In genomic region chr12:51904951-51905471, GRCh38 we compare ENCODE assay signal across 11 cellular contexts. TPM values are rescaled to one million over a fixed set of nuclear protein-coding genes. Genes with fewer than 3 reads are reported as not detected.
DNase-seq lines count a peak whose midpoint lies in the region; ATAC-seq and TF ChIP-seq lines count a peak whose summit lies in the region.
"Had no signal": no experiment of that assay in that cellular context is flagged by ENCODE, and none has a peak within 500 bp of the region (broad histone marks: within the 10 kb centered on the region; RNA-seq: fewer than 3 reads in every experiment).

No MANE protein-coding gene starts in this region.

- no peak overlapping the region for H3K4me2 ChIP-seq in PC-3 (ENCODE audit: low read length)

- DNase-seq in NCI-H524 treated with DMSO at 0.1 percent for 48 hours (lab: John Stamatoyannopoulos, UW): peak; percentile 12
- DNase-seq in epithelial cell of esophagus (ENCODE audit: low read depth): peak; percentile 51
- peak; percentile 30 for DNase-seq in upper lobe of right lung
- no peak for DNase-seq in DMS153 (lab: John Stamatoyannopoulos, UW)
- DNase-seq in PC-3: no peak
- DNase-seq: activated T-cell treated with anti-CD3 and anti-CD28 coated beads, Interleukin-2, amount 50 U/mL, for 48 hours; naive thymus-derived CD4-positive, alpha-beta T cell; NCI-H748 treated with DMSO at 0.1 percent for 48 hours had no signal

- no peaks in the 10 kb centered on the region for H3F3A ChIP-seq in PC-3 (ENCODE audit: low read length, unreplicated experiment)

- ATAC-seq in upper lobe of right lung (peak; percentile 31), PC-3 (no peak), HG03097 (IDR thresholded peaks at IDR 0.05; ENCODE audit: low FRiP score, unreplicated experiment) (no peak)
- ATAC-seq: naive thymus-derived CD4-positive, alpha-beta T cell had no signal

- H3K27ac ChIP-seq in upper lobe of right lung: peak overlapping the region; percentile 86
- H3K27ac ChIP-seq in PC-3 (ENCODE audit: low read length): no peak overlapping the region

- H2AFZ ChIP-seq in PC-3 (ENCODE audit: low read length): no peak overlapping the region

- POLR2A ChIA-PET in PC-3 (lab: Charles Lee; ENCODE audit: unreplicated experiment): no interaction called here

- H3K4me1 ChIP-seq in mucosa of stomach (ENCODE audit: control insufficient read depth, insufficient read depth, low read length): peaks cover 17% of the 10 kb centered on the region
- H3K4me1 ChIP-seq in upper lobe of right lung: peaks cover 21% of the 10 kb centered on the region
- no peaks in the 10 kb centered on the region for H3K4me1 ChIP-seq in PC-3 (ENCODE audit: insufficient read depth, low read length)

- CTCF ChIA-PET in PC-3 (lab: Charles Lee): no interaction called here

- H3K9me2 ChIP-seq in PC-3 (replicated peaks; ENCODE audit: low read length): no peaks in the 10 kb centered on the region

- H3K9ac ChIP-seq in mucosa of stomach (ENCODE audit: low read length) (peak overlapping the region; percentile 38), PC-3 (ENCODE audit: low read length) (no peak overlapping the region)

- no peaks in the 10 kb centered on the region for H3K36me3 ChIP-seq in mucosa of stomach (ENCODE audit: control insufficient read depth, insufficient read depth, low read length)
- no peaks in the 10 kb centered on the region for H3K36me3 ChIP-seq in upper lobe of right lung
- no peaks in the 10 kb centered on the region for H3K36me3 ChIP-seq in PC-3 (ENCODE audit: low read depth, low read length)

- H3K9me3 ChIP-seq in mucosa of stomach (ENCODE audit: control insufficient read depth, low read length) (no peaks in the 10 kb centered on the region), upper lobe of right lung (no peaks in the 10 kb centered on the region), PC-3 (ENCODE audit: low read length) (no peaks in the 10 kb centered on the region)

- H3K27me3 ChIP-seq in mucosa of stomach (ENCODE audit: control insufficient read depth, insufficient read depth, low read length) (peaks cover 25% of the 10 kb centered on the region), upper lobe of right lung (no peaks in the 10 kb centered on the region), PC-3 (ENCODE audit: low read length) (no peaks in the 10 kb centered on the region)

- H3K4me3 ChIP-seq in epithelial cell of esophagus (ENCODE audit: low read length): no peak overlapping the region
- no peak overlapping the region for H3K4me3 ChIP-seq in mucosa of stomach (ENCODE audit: low read length)
- H3K4me3 ChIP-seq in upper lobe of right lung: no peak overlapping the region
- H3K4me3 ChIP-seq in PC-3 (ENCODE audit: low read length): no peak overlapping the region

- intact Hi-C loops in upper lobe of right lung (cut with DNase I) (no loop called here), PC-3 (cut with micrococcal nuclease) (no loop called here)

- TF ChIP-seq CTCF in epithelial cell of esophagus (IDR thresholded peaks at IDR 0.05; ENCODE audit: insufficient read depth, low read depth, low read length, missing control alignments) (no peak), upper lobe of right lung (IDR thresholded peaks at IDR 0.05) (no peak), PC-3 (conservative IDR thresholded peaks at IDR 0.05; ENCODE audit: low read depth, low read length) (no peak)

- BruUV-seq in PC-3 (replicated peaks; lab: Mats Ljungman, UMichigan): no TSS peak

- H4K20me1 ChIP-seq in PC-3 (ENCODE audit: low read length): no peaks in the 10 kb centered on the region

- no peaks in the 10 kb centered on the region for H3K79me2 ChIP-seq in PC-3 (ENCODE audit: low read length)

RNA-seq across cellular contexts. Expression of gene ACVRL1, which starts 2.3 kb away (rescaled TPM):
- total RNA-seq in upper lobe of right lung: 223 TPM
- 0.40 TPM in 1 of 2 replicates, not detected in the other for total RNA-seq in PC-3 (2014; rRNA removed)
- total RNA-seq: T-helper 2 cell treated with Interferon-gamma antibody and Interleukin-4, amounts not matched to agents 100 ng/mL and 5 ng/mL, for 36 hours had no signal

RNA-seq across cellular contexts. Expression of gene ANKRD33, which starts 17.1 kb away (rescaled TPM):
- not detected for total RNA-seq in upper lobe of right lung
- not detected in 2 replicates for total RNA-seq in PC-3 (2014; rRNA removed)
- total RNA-seq: naive thymus-derived CD4-positive, alpha-beta T cell; T-helper 2 cell treated with Interferon-gamma antibody and Interleukin-4, amounts not matched to agents 100 ng/mL and 5 ng/mL, for 36 hours had no signal

RNA-seq across cellular contexts. Expression of gene ACVR1B, which starts 46.5 kb away (rescaled TPM):
- 33.5 TPM for total RNA-seq in upper lobe of right lung
- total RNA-seq in PC-3 (2014; rRNA removed): 9.8 and 11.5 TPM in 2 replicates

RNA-seq across cellular contexts. Expression of gene FIGNL2, which starts 56.5 kb away (rescaled TPM):
- 1.5 TPM for total RNA-seq in upper lobe of right lung
- total RNA-seq in PC-3 (2014; rRNA removed): not detected in 2 replicates

Comparison
In these comparisons a context has a peak if more than half of its experiments do, and no peak if none do; other contexts are left out.
1. DNase-seq: peak in NCI-H524 treated with DMSO at 0.1 percent for 48 hours (single experiment), epithelial cell of esophagus (single experiment) and upper lobe of right lung (single experiment); none in DMS153 (single experiment) and PC-3 (single experiment).
2. RNA of gene ACVRL1, which starts 2.3 kb away (total RNA-seq): 223 TPM in upper lobe of right lung (single experiment); 0.40 TPM in PC-3; every median in the first group is over 100 times any median in the second.